11 cellular contexts compared by ENCODE assay signal in genomic region chr2:120293123-120293990, GRCh38. TPM values are rescaled to one million over a fixed set of nuclear protein-coding genes. Genes with fewer than 3 reads are reported as not detected.
DNase-seq lines count a peak whose midpoint lies in the region; ATAC-seq and TF ChIP-seq lines count a peak whose summit lies in the region.
"Had no signal": no experiment of that assay in that cellular context is flagged by ENCODE, and none has a peak within 500 bp of the region (broad histone marks: within the 10 kb centered on the region; RNA-seq: fewer than 3 reads in every experiment).

No MANE protein-coding gene starts in this region.

- ATAC-seq in activated T-cell treated with anti-CD3 and anti-CD28 coated beads, Interleukin-2, amount 50 U/mL, for 72 hours (replicated peaks in 1 of 2): no peak
- ATAC-seq in HG02759 (IDR thresholded peaks at IDR 0.05; ENCODE audit: unreplicated experiment) (peak; percentile 49), Panc1 (no peak), mucosa of descending colon (no peak)
- ATAC-seq in stimulated activated naive B cell treated with anti-CD40 and anti-IgM and Interleukin-4, amounts not matched to agents 10 μg/mL and 1 μg/mL and 100 μg/mL, for 72 hours (replicated peaks): no peak

- BruUV-seq in Panc1 (replicated peaks; lab: Mats Ljungman, UMichigan): TSS peak; percentile 79

- H3K27me3 Mint-ChIP-seq in activated T-cell treated with anti-CD3 and anti-CD28 coated beads, Interleukin-2, amount 50 U/mL, for 72 hours (ENCODE audit: low read depth): no peaks in the 10 kb centered on the region
- no peaks in the 10 kb centered on the region for H3K27me3 Mint-ChIP-seq in stimulated activated naive B cell treated with anti-CD40 and anti-IgM and Interleukin-4, amounts not matched to agents 10 μg/mL and 1 μg/mL and 100 μg/mL, for 72 hours
- H3K27me3 Mint-ChIP-seq: central memory CD8-positive, alpha-beta T cell had no signal

- TF ChIP-seq CTCF in Panc1 (IDR thresholded peaks at IDR 0.05) (no peak), mucosa of descending colon (IDR thresholded peaks at IDR 0.05) (no peak)

- peak overlapping the region; percentile 2 for H3K27ac Mint-ChIP-seq in activated T-cell treated with anti-CD3 and anti-CD28 coated beads, Interleukin-2, amount 50 U/mL, for 72 hours
- H3K27ac Mint-ChIP-seq in stimulated activated naive B cell treated with anti-CD40 and anti-IgM and Interleukin-4, amounts not matched to agents 10 μg/mL and 1 μg/mL and 100 μg/mL, for 72 hours: peak overlapping the region; percentile 74

- no peak overlapping the region for H3K27ac ChIP-seq in Panc1 (ENCODE audit: low read length)

- DNase-seq in activated T-cell treated with anti-CD3 and anti-CD28 coated beads, Interleukin-2, amount 50 U/mL, for 72 hours: no peak
- DNase-seq in activated T-cell treated with anti-CD3 and anti-CD28 coated beads, Interleukin-2, amount 50 U/mL, for 48 hours: no peak
- no peak for DNase-seq in Panc1 (ENCODE audit: low read depth, low spot score)
- no peak for DNase-seq in stimulated activated naive B cell treated with anti-CD40 and anti-IgM and Interleukin-4, amounts not matched to agents 10 μg/mL and 1 μg/mL and 100 μg/mL, for 72 hours
- DNase-seq in mucosa of descending colon: no peak
- no peak for DNase-seq in NCI-H2081 treated with DMSO at 0.1 percent for 48 hours (lab: John Stamatoyannopoulos, UW)
- DNase-seq in anterior cingulate cortex (lab: John Stamatoyannopoulos, UW): no peak
- DNase-seq: NCI-H2029 treated with DMSO at 0.1 percent for 48 hours had no signal

- H3K36me3 Mint-ChIP-seq in activated T-cell treated with anti-CD3 and anti-CD28 coated beads, Interleukin-2, amount 50 U/mL, for 72 hours (ENCODE audit: insufficient read depth in 2 of 2): peaks cover 16% of the 10 kb centered on the region in 2 donors
- peaks cover 69 to 70% of the 10 kb centered on the region in 2 donors for H3K36me3 Mint-ChIP-seq in stimulated activated naive B cell treated with anti-CD40 and anti-IgM and Interleukin-4, amounts not matched to agents 10 μg/mL and 1 μg/mL and 100 μg/mL, for 72 hours

- H3K9me3 Mint-ChIP-seq in activated T-cell treated with anti-CD3 and anti-CD28 coated beads, Interleukin-2, amount 50 U/mL, for 72 hours: no peaks in the 10 kb centered on the region
- no peaks in the 10 kb centered on the region for H3K9me3 Mint-ChIP-seq in stimulated activated naive B cell treated with anti-CD40 and anti-IgM and Interleukin-4, amounts not matched to agents 10 μg/mL and 1 μg/mL and 100 μg/mL, for 72 hours
- H3K9me3 Mint-ChIP-seq: central memory CD8-positive, alpha-beta T cell had no signal

- intact Hi-C loops in Panc1 (cut with micrococcal nuclease; ENCODE audit: unreplicated experiment) (no loop called here), mucosa of descending colon (cut with DNase I, micrococcal nuclease) (no loop called here)

- H3K4me1 Mint-ChIP-seq in activated T-cell treated with anti-CD3 and anti-CD28 coated beads, Interleukin-2, amount 50 U/mL, for 72 hours (ENCODE audit: low read depth): peaks cover 9% of the 10 kb centered on the region
- H3K4me1 Mint-ChIP-seq in stimulated activated naive B cell treated with anti-CD40 and anti-IgM and Interleukin-4, amounts not matched to agents 10 μg/mL and 1 μg/mL and 100 μg/mL, for 72 hours: peaks cover 15 to 30% of the 10 kb centered on the region in 2 donors
- H3K4me1 Mint-ChIP-seq: central memory CD8-positive, alpha-beta T cell had no signal

- CTCF ChIA-PET in Panc1 (lab: Charles Lee): no interaction called here

- H3K4me1 ChIP-seq in Panc1 (ENCODE audit: control insufficient read depth, insufficient read depth, low read length) (no peaks in the 10 kb centered on the region), mucosa of descending colon (ENCODE audit: low read depth) (no peaks in the 10 kb centered on the region)

- POLR2A ChIA-PET in Panc1 (lab: Charles Lee): no interaction called here

- H3K9me3 ChIP-seq in Panc1 (ENCODE audit: control insufficient read depth, insufficient read depth, low read depth, low read length): no peaks in the 10 kb centered on the region
- no peaks in the 10 kb centered on the region for H3K9me3 ChIP-seq in mucosa of descending colon

- H3K27me3 ChIP-seq in Panc1 (ENCODE audit: control insufficient read depth, insufficient read depth, low read length): no peaks in the 10 kb centered on the region

- H3K4me3 ChIP-seq in Panc1 (ENCODE audit: low read depth in 2 of 2, low read length in 2 of 2) (no peak overlapping the region), mucosa of descending colon (no peak overlapping the region)

- H3K36me3 ChIP-seq in Panc1 (ENCODE audit: control insufficient read depth, insufficient read depth, low read length) (peaks cover 3% of the 10 kb centered on the region; the same call in 1 of the 2 replicates), mucosa of descending colon (ENCODE audit: low read depth) (peaks cover 5% of the 10 kb centered on the region)

- H3K4me3 Mint-ChIP-seq in activated T-cell treated with anti-CD3 and anti-CD28 coated beads, Interleukin-2, amount 50 U/mL, for 72 hours: no peak overlapping the region
- H3K4me3 Mint-ChIP-seq in stimulated activated naive B cell treated with anti-CD40 and anti-IgM and Interleukin-4, amounts not matched to agents 10 μg/mL and 1 μg/mL and 100 μg/mL, for 72 hours: no peak overlapping the region
- H3K4me3 Mint-ChIP-seq: central memory CD8-positive, alpha-beta T cell had no signal

- in situ Hi-C loops in Panc1 (cut with HindIII; ENCODE audit: low pct_unique_long_range_greater_than_20kb, low sequenced_read_pairs): no loop called here

RNA-seq across cellular contexts. Expression of gene RALB, which starts 40.7 kb away (rescaled TPM):
- total RNA-seq in activated T-cell treated with anti-CD3 and anti-CD28 coated beads, Interleukin-2, amount 50 U/mL, for 72 hours: 10 to 100 TPM; 52.9 to 53.1 TPM
- 47.8 TPM for total RNA-seq in Panc1 (2021; ENCODE audit: unreplicated experiment)
- polyA plus RNA-seq in Panc1 (2012; ENCODE audit: insufficient read length): 68.5 TPM
- 10 to 100 TPM; 75.1 to 83.8 (median 80.8) TPM for total RNA-seq in mucosa of descending colon

RNA-seq across cellular contexts. Expression of gene INHBB, which starts 52.6 kb away (rescaled TPM):
- not detected for total RNA-seq in activated T-cell treated with anti-CD3 and anti-CD28 coated beads, Interleukin-2, amount 50 U/mL, for 72 hours
- total RNA-seq in Panc1 (2021; ENCODE audit: unreplicated experiment) (38.2 TPM), mucosa of descending colon (under 1 TPM; 0.10 to 0.92 (median 0.29) TPM)
- polyA plus RNA-seq in Panc1 (2012; ENCODE audit: insufficient read length): 36.3 TPM
- total RNA-seq: SK-MEL-5 had no signal

Comparison
In these comparisons a context has a peak if more than half of its experiments do, and no peak if none do; other contexts are left out.
1. RNA of gene INHBB, which starts 52.6 kb away (total RNA-seq): 38.2 TPM in Panc1 (single experiment); 0.10 to 0.92 TPM in mucosa of descending colon and not detected in activated T-cell treated with anti-CD3 and anti-CD28 coated beads, Interleukin-2, amount 50 U/mL, for 72 hours; every median in the first group is over 10 times any median in the second.